Comparison of ENCODE assay signal across 16 cellular contexts in the genomic region with DNA sequence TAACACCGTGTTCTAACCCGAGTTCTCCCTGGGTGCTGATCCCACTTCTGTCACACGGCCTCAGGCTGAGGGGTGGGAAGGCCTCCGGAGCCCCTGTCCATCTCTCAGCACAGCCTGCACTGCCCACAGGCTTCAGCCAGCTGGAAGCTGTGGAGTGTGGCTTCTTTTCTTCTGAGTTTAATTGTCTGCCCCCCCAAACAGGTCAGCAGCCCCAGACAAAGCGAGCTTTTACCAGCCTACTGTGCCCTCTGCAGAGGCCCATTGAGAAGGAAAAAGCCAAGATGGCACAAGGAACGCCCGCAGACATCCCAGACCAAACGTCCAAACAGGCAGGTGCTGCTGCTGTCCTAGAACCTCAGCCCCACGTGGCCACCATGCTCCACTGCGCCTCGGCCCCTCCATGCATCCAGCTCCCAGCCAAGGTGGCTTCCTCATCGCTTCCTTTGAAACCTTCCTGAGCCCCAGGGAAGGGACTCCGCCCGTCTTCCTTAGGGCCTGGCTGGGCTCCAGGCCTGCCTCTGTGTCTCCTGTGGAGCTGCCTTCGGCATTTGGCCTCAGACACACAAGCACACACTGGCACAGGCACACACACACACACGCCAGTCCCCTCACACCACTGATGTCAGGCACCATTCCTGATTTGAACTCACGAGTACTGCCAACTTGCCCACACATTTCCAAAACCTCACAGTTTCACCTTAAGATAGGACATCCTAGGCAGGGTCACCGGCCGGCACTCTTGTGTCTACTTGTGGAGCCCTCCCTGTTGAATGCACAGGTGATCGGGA. TPM values are rescaled to one million over a fixed set of nuclear protein-coding genes. Genes with fewer than 3 reads are reported as not detected.
DNase-seq lines count a peak whose midpoint lies in the region; ATAC-seq and TF ChIP-seq lines count a peak whose summit lies in the region.
"Had no signal": no experiment of that assay in that cellular context is flagged by ENCODE, and none has a peak within 500 bp of the region (broad histone marks: within the 10 kb centered on the region; RNA-seq: fewer than 3 reads in every experiment).

No MANE protein-coding gene starts in this region.

- no peak overlapping the region for H3K4me3 ChIP-seq in thyroid gland (replicated peaks in 1 of 3)

- no peak overlapping the region for H3K4me3 Mint-ChIP-seq in central memory CD8-positive, alpha-beta T cell
- no peak overlapping the region for H3K4me3 Mint-ChIP-seq in memory B cell
- H3K4me3 Mint-ChIP-seq: activated CD4-positive, alpha-beta memory T cell treated with anti-CD3 and anti-CD28 coated beads, Interleukin-2, amount 10 ng/mL, durations not matched to agents 7 days and 5 days had no signal

- TF ChIP-seq CTCF in thyroid gland (IDR thresholded peaks at IDR 0.05): no peak

- H3K9me3 ChIP-seq in thyroid gland: no peaks in the 10 kb centered on the region

- peak overlapping the region; percentile 57 for H3K27ac Mint-ChIP-seq in central memory CD8-positive, alpha-beta T cell (ENCODE audit: low read depth)
- peak overlapping the region; percentile 28 for H3K27ac Mint-ChIP-seq in memory B cell
- H3K27ac Mint-ChIP-seq: activated CD4-positive, alpha-beta memory T cell treated with anti-CD3 and anti-CD28 coated beads, Interleukin-2, amount 10 ng/mL, durations not matched to agents 7 days and 5 days had no signal

- H3K9me3 Mint-ChIP-seq in central memory CD8-positive, alpha-beta T cell: no peaks in the 10 kb centered on the region
- no peaks in the 10 kb centered on the region for H3K9me3 Mint-ChIP-seq in memory B cell
- H3K9me3 Mint-ChIP-seq: activated CD4-positive, alpha-beta memory T cell treated with anti-CD3 and anti-CD28 coated beads, Interleukin-2, amount 10 ng/mL, durations not matched to agents 7 days and 5 days had no signal

- H3K27me3 ChIP-seq in thyroid gland: no peaks in the 10 kb centered on the region

- peaks cover 39% of the 10 kb centered on the region for H3K4me1 Mint-ChIP-seq in central memory CD8-positive, alpha-beta T cell
- H3K4me1 Mint-ChIP-seq in memory B cell: peaks cover 21% of the 10 kb centered on the region

- intact Hi-C loops in thyroid gland (cut with DNase I): loop anchor here (5.0 kb wide), 1 partner anchor 32 kb away; no protein-coding TSS in a partner anchor

- H3K27ac ChIP-seq in thyroid gland: peak overlapping the region in 2 of 3 donors; percentile 41 to 54

- 76 to 78% methylated on average over 20 of the region's 20 CpGs for WGBS in thyroid gland, 2 donors

- H3K27me3 Mint-ChIP-seq in central memory CD8-positive, alpha-beta T cell: no peaks in the 10 kb centered on the region
- no peaks in the 10 kb centered on the region for H3K27me3 Mint-ChIP-seq in memory B cell
- H3K27me3 Mint-ChIP-seq: activated CD4-positive, alpha-beta memory T cell treated with anti-CD3 and anti-CD28 coated beads, Interleukin-2, amount 10 ng/mL, durations not matched to agents 7 days and 5 days had no signal

- DNase-seq in NCI-H2227 (lab: John Stamatoyannopoulos, UW; ENCODE audit: unreplicated experiment): peak; percentile 22
- no peak for DNase-seq in NCI-H2227 treated with DMSO at 0.1 percent for 48 hours (lab: John Stamatoyannopoulos, UW)
- no peak for DNase-seq in central memory CD8-positive, alpha-beta T cell (ENCODE audit: low spot score in 2 of 2)
- DNase-seq in memory B cell (ENCODE audit: low spot score in 2 of 2): no peak
- peak in 1 of 2 donors; percentile 32 for DNase-seq in thyroid gland
- no peak for DNase-seq in NCI-H345 treated with DMSO at 0.1 percent for 48 hours (lab: John Stamatoyannopoulos, UW; ENCODE audit: unreplicated experiment)
- DNase-seq in DMS153 (lab: John Stamatoyannopoulos, UW): no peak
- DNase-seq: activated CD4-positive, alpha-beta memory T cell treated with anti-CD3 and anti-CD28 coated beads, Interleukin-2, amount 10 ng/mL, durations not matched to agents 7 days and 5 days; activated naive CD4-positive, alpha-beta T cell treated with anti-CD3 and anti-CD28 coated beads, Interleukin-2, amount 50 U/mL, for 16 hours; DMS53; foreskin fibroblast; Karpas-422; NCI-H2081; PC-3; T-helper 2 cell had no signal

- H3K4me1 ChIP-seq in thyroid gland: peaks cover 68 to 93% of the 10 kb centered on the region in 2 donors

- TF ChIP-seq POLR2A in thyroid gland (IDR thresholded peaks at IDR 0.05): no peak

- ATAC-seq in central memory CD8-positive, alpha-beta T cell (replicated peaks; ENCODE audit: extremely low read depth, poor library complexity, severe bottlenecking): no peak
- ATAC-seq in memory B cell (ENCODE audit: low read depth) (no peak), HG03378 (IDR thresholded peaks at IDR 0.05; ENCODE audit: unreplicated experiment) (no peak)
- ATAC-seq: PC-3 had no signal

- H3K36me3 Mint-ChIP-seq in central memory CD8-positive, alpha-beta T cell (ENCODE audit: insufficient read depth): peaks cover 9% of the 10 kb centered on the region
- peaks cover 2% of the 10 kb centered on the region for H3K36me3 Mint-ChIP-seq in memory B cell

- peaks cover 0 to 7% of the 10 kb centered on the region in 2 donors for H3K36me3 ChIP-seq in thyroid gland

RNA-seq across cellular contexts. Expression of gene MOB2, which starts 1.7 kb away (rescaled TPM):
- total RNA-seq in thyroid gland: 10 to 100 TPM; 25.6 to 45.8 (median 30.1) TPM
